In genomic region chr2:188787002-188787660, GRCh38 we compare ENCODE assay signal across 12 cellular contexts.
DNase-seq lines count a peak whose midpoint lies in the region; ATAC-seq, FAIRE-seq and TF ChIP-seq lines count a peak whose summit lies in the region.
"Had no signal": no experiment of that assay in that cellular context is flagged by ENCODE, and none has a peak within 500 bp of the region (broad histone marks: within the 10 kb centered on the region; RNA-seq: fewer than 3 reads in every experiment).

No MANE protein-coding gene starts in this region.

- TF ChIP-seq POLR2A in H54 (IDR thresholded peaks at IDR 0.05; ENCODE audit: low read depth, low read length) = no peak
- TF ChIP-seq POLR2A in stomach (IDR thresholded peaks at IDR 0.05) = no peak

- intact Hi-C loops in MCF 10A (cut with micrococcal nuclease) (no loop called here), stomach (cut with DNase I; ENCODE audit: low total_unique reads) (no loop called here)

- peaks cover 46% of the 10 kb centered on the region for H3K4me1 Mint-ChIP-seq in MCF 10A (ENCODE audit: insufficient read depth, unreplicated experiment)

- peak overlapping the region; percentile 67 for H3K27ac Mint-ChIP-seq in MCF 10A (ENCODE audit: low read depth, unreplicated experiment)
- H3K27ac Mint-ChIP-seq: stimulated activated naive CD8-positive, alpha-beta T cell treated with anti-CD3 and anti-CD28 coated beads, Interleukin-15, Interleukin-2, amounts not matched to agents 100 ng/mL and 50 ng/mL, for 24 hours had no signal

- CTCF ChIA-PET in MCF 10A (lab: Yijun Ruan, JAX) = interaction anchor here (0.7 to 1.1 kb wide), 4 partner anchors 60 to 263 kb away, joined by 3 to 4 read pairs (median 4); no protein-coding TSS in a partner anchor

- H3K36me3 ChIP-seq in stomach = no peaks in the 10 kb centered on the region

- no peaks in the 10 kb centered on the region for H3K27me3 ChIP-seq in stomach

- ATAC-seq in GM18909 (IDR thresholded peaks at IDR 0.05; ENCODE audit: poor library complexity, unreplicated experiment) (no peak), HG03520 (IDR thresholded peaks at IDR 0.05; ENCODE audit: unreplicated experiment) (no peak)

- peak overlapping the region in 1 of 4 donors; percentile 7 for H3K4me3 ChIP-seq in stomach

- peaks cover 0 to 26% (median 9%) of the 10 kb centered on the region in 4 donors for H3K4me1 ChIP-seq in stomach

- no peak overlapping the region for H3K4me3 Mint-ChIP-seq in MCF 10A (ENCODE audit: unreplicated experiment)
- H3K4me3 Mint-ChIP-seq: stimulated activated naive CD8-positive, alpha-beta T cell treated with anti-CD3 and anti-CD28 coated beads, Interleukin-15, Interleukin-2, amounts not matched to agents 100 ng/mL and 50 ng/mL, for 24 hours had no signal

- TF ChIP-seq CTCF in MCF 10A (IDR thresholded peaks at IDR 0.05; ENCODE audit: unreplicated experiment) (no peak), stomach (IDR thresholded peaks at IDR 0.05) (no peak)

- peak overlapping the region in 4 of 5 donors; percentile 66 to 84 (median 78) for H3K27ac ChIP-seq in stomach

- POLR2A ChIA-PET in MCF 10A (lab: Yijun Ruan, JAX) = interaction anchor here (0.6 to 1.1 kb wide), 3 partner anchors 63 to 162 kb away, joined by 3 to 5 read pairs (median 5); no protein-coding TSS in a partner anchor

- FAIRE-seq in H54 (lab: Jason Lieb, UNC) = peak; percentile 94

- no peaks in the 10 kb centered on the region for H3K9me3 ChIP-seq in stomach

- H3K27me3 Mint-ChIP-seq in MCF 10A (ENCODE audit: insufficient read depth, unreplicated experiment) = no peaks in the 10 kb centered on the region
- H3K27me3 Mint-ChIP-seq: stimulated activated naive CD8-positive, alpha-beta T cell treated with anti-CD3 and anti-CD28 coated beads, Interleukin-15, Interleukin-2, amounts not matched to agents 100 ng/mL and 50 ng/mL, for 24 hours had no signal

- no TSS peak for BruUV-seq in MCF 10A (replicated peaks; lab: Mats Ljungman, UMichigan)

- DNase-seq in H54 (ENCODE audit: insufficient read length, low spot score) (no peak), MCF 10A (ENCODE audit: unreplicated experiment) (no peak), kidney glomerular epithelial cell (lab: John Stamatoyannopoulos, UW) (peak; percentile 82), stomach (no peak), hypothalamus (lab: John Stamatoyannopoulos, UW) (no peak), NCI-H146 treated with DMSO at 0.1 percent for 48 hours (lab: John Stamatoyannopoulos, UW; ENCODE audit: unreplicated experiment) (no peak)
- DNase-seq: activated effector memory CD4-positive, alpha-beta T cell treated with Interleukin-2 at 50 U/mL for 16 hours; DMS79 treated with DMSO at 0.1 percent for 48 hours; NCI-H2029 treated with DMSO at 0.1 percent for 48 hours had no signal

- 54 to 68% (median 66%) methylated on average over 6 of the region's 6 CpGs for WGBS in stomach, 5 donors

- no peak for TF ChIP-seq EP300 in stomach (IDR thresholded peaks at IDR 0.05)

- no peaks in the 10 kb centered on the region for H3K9me3 Mint-ChIP-seq in MCF 10A (ENCODE audit: unreplicated experiment)

- no peaks in the 10 kb centered on the region for H3K36me3 Mint-ChIP-seq in MCF 10A (ENCODE audit: insufficient read depth, unreplicated experiment)
